1 cellular context compared by ENCODE assay signal in the genomic region with DNA sequence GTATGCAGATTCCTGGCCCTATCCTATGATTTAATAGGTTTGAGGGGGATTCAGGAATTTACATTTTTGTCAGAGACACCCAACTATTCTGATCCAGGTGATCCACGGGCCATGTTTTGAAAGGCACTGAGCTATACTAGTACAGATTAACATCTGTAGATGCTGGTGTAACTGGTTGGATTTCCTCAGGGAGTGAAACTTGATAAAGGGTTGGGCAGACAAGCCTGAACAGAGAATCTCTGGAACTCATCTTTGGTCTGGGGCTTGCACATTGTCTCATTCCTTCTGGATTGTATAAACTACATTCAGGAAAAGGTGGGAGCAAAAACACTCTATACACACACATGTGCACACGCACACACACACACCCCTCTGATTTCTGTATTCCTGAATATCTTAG.
TF ChIP-seq lines count a peak whose summit lies in the region.

No MANE protein-coding gene starts in this region.

TF ChIP-seq in SK-N-SH treated with all-trans-retinoic acid at 6 μM for 48 hours, 23 proteins besides CTCF, POLR2A, EP300 and RAD21 (continued from another document):
- TF ChIP-seq, protein P1, sequence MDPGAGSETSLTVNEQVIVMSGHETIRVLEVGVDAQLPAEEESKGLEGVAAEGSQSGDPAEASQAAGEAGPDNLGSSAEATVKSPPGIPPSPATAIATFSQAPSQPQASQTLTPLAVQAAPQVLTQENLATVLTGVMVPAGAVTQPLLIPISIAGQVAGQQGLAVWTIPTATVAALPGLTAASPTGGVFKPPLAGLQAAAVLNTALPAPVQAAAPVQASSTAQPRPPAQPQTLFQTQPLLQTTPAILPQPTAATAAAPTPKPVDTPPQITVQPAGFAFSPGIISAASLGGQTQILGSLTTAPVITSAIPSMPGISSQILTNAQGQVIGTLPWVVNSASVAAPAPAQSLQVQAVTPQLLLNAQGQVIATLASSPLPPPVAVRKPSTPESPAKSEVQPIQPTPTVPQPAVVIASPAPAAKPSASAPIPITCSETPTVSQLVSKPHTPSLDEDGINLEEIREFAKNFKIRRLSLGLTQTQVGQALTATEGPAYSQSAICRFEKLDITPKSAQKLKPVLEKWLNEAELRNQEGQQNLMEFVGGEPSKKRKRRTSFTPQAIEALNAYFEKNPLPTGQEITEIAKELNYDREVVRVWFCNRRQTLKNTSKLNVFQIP (CRISPR knock-in tag; IDR thresholded peaks at IDR 0.05; ENCODE audit: borderline replicate concordance, low read depth): no peak
- TF ChIP-seq RARB (CRISPR knock-in tag; IDR thresholded peaks at IDR 0.05) (no peak), OSR1 (CRISPR knock-in tag; IDR thresholded peaks at IDR 0.05) (no peak), GLIS3 (CRISPR knock-in tag; IDR thresholded peaks at IDR 0.05) (no peak)
- TF ChIP-seq, protein P2, sequence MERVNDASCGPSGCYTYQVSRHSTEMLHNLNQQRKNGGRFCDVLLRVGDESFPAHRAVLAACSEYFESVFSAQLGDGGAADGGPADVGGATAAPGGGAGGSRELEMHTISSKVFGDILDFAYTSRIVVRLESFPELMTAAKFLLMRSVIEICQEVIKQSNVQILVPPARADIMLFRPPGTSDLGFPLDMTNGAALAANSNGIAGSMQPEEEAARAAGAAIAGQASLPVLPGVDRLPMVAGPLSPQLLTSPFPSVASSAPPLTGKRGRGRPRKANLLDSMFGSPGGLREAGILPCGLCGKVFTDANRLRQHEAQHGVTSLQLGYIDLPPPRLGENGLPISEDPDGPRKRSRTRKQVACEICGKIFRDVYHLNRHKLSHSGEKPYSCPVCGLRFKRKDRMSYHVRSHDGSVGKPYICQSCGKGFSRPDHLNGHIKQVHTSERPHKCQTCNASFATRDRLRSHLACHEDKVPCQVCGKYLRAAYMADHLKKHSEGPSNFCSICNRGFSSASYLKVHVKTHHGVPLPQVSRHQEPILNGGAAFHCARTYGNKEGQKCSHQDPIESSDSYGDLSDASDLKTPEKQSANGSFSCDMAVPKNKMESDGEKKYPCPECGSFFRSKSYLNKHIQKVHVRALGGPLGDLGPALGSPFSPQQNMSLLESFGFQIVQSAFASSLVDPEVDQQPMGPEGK (CRISPR knock-in tag; IDR thresholded peaks at IDR 0.05; ENCODE audit: borderline replicate concordance): no peak
- TF ChIP-seq, protein P3, sequence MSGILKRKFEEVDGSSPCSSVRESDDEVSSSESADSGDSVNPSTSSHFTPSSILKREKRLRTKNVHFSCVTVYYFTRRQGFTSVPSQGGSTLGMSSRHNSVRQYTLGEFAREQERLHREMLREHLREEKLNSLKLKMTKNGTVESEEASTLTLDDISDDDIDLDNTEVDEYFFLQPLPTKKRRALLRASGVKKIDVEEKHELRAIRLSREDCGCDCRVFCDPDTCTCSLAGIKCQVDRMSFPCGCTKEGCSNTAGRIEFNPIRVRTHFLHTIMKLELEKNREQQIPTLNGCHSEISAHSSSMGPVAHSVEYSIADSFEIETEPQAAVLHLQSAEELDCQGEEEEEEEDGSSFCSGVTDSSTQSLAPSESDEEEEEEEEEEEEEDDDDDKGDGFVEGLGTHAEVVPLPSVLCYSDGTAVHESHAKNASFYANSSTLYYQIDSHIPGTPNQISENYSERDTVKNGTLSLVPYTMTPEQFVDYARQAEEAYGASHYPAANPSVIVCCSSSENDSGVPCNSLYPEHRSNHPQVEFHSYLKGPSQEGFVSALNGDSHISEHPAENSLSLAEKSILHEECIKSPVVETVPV (CRISPR knock-in tag; IDR thresholded peaks at IDR 0.05): no peak
